In the genomic region with DNA sequence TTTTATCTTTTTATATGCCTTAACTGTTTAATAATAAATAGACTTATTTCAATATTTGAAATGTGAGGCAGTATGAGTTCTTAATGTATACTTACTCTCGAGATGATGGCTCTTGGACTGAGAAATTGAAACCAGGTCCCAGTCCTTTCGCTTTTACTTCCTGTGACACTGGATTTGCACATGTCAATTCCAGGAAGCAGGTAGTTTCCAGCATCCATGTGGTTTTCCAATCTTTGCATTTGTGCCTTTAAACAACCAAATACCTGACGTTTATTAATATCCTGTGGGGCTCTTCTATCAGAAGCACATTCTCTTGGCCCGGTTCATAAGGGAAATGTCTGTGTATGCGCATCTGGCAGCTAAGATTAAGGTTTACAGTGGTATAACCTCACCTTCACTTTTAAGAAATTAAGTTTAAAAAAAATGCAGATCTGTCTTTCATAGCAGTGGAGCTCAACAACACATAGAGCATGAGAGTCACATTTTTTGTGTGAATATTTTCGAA, we compare ENCODE assay signal across 24 cellular contexts. TPM values are rescaled to one million over a fixed set of nuclear protein-coding genes. Genes with fewer than 3 reads are reported as not detected.
DNase-seq lines count a peak whose midpoint lies in the region; ATAC-seq, FAIRE-seq and TF ChIP-seq lines count a peak whose summit lies in the region.
"Had no signal": no experiment of that assay in that cellular context is flagged by ENCODE, and none has a peak within 500 bp of the region (broad histone marks: within the 10 kb centered on the region; RNA-seq: fewer than 3 reads in every experiment).

No MANE protein-coding gene starts in this region.

- H3K27me3 Mint-ChIP-seq in T-cell = no peaks in the 10 kb centered on the region

- intact Hi-C loops in lower lobe of right lung (cut with DNase I) = no loop called here
- intact Hi-C loops in stomach (cut with DNase I; ENCODE audit: low total_unique reads) = no loop called here

- no peaks in the 10 kb centered on the region for H3K27me3 ChIP-seq in lower lobe of right lung (ENCODE audit: low read depth)
- no peaks in the 10 kb centered on the region for H3K27me3 ChIP-seq in stomach
- H3K27me3 ChIP-seq: BLaER1, Peyer's patch, testis had no signal

- POLR2A ChIA-PET in T-cell (lab: Charles Lee) = no interaction called here

- no peaks in the 10 kb centered on the region for H3K9me3 ChIP-seq in lower lobe of right lung
- no peaks in the 10 kb centered on the region for H3K9me3 ChIP-seq in stomach
- H3K9me3 ChIP-seq: BLaER1, Peyer's patch, testis had no signal

- peak; percentile 66 for FAIRE-seq in GM19239 (lab: Jason Lieb, UNC)
- FAIRE-seq: astrocyte had no signal

- H3K9me3 Mint-ChIP-seq in T-cell = no peaks in the 10 kb centered on the region
- H3K9me3 Mint-ChIP-seq: activated naive CD4-positive, alpha-beta T cell treated with anti-CD3 and anti-CD28 coated beads for 36 hours had no signal

- no peak for TF ChIP-seq POLR2A in stomach (IDR thresholded peaks at IDR 0.05)

- ATAC-seq in lower lobe of right lung = peak in 1 of 2 donors; percentile 69
- no peak for ATAC-seq in T-cell (replicated peaks in 1 of 4)

- H3K36me3 Mint-ChIP-seq in T-cell = peaks cover 7% of the 10 kb centered on the region

- peaks cover 54% of the 10 kb centered on the region for H3K4me1 ChIP-seq in lower lobe of right lung
- peaks cover 24 to 54% (median 29%) of the 10 kb centered on the region in 4 donors for H3K4me1 ChIP-seq in stomach
- H3K4me1 ChIP-seq: BLaER1 had no signal

- no peak overlapping the region for H3K4me3 Mint-ChIP-seq in T-cell
- H3K4me3 Mint-ChIP-seq: activated naive CD4-positive, alpha-beta T cell treated with anti-CD3 and anti-CD28 coated beads for 36 hours had no signal

- CTCF ChIA-PET in T-cell (lab: Charles Lee) = no interaction called here

- peaks cover 0 to 18% (median 17%) of the 10 kb centered on the region in 3 donors for H3K4me1 Mint-ChIP-seq in T-cell

- no peak overlapping the region for H3K4me3 ChIP-seq in lower lobe of right lung
- H3K4me3 ChIP-seq in stomach = peak overlapping the region in 2 of 4 donors; percentile 10 to 17
- H3K4me3 ChIP-seq: BLaER1, testis had no signal

- DNase-seq in GM19239 (ENCODE audit: insufficient read length, low spot score) = no peak
- DNase-seq in dermis blood vessel endothelial cell = peak; percentile 56
- no peak for DNase-seq in lower lobe of right lung
- DNase-seq in stomach = no peak
- DNase-seq in T-cell = no peak
- DNase-seq in SHP77 (lab: John Stamatoyannopoulos, UW) = no peak
- DNase-seq in NCI-H2107 treated with DMSO at 0.1 percent for 48 hours (lab: John Stamatoyannopoulos, UW; ENCODE audit: unreplicated experiment) = no peak
- DNase-seq in DMS153 (lab: John Stamatoyannopoulos, UW) = no peak
- DNase-seq: activated CD4-positive, alpha-beta T cell treated with anti-CD3 and anti-CD28 coated beads, Interleukin-2, amount 50 U/mL, for 1 hour; activated naive CD4-positive, alpha-beta T cell treated with anti-CD3 and anti-CD28 coated beads for 36 hours; activated T-cell treated with anti-CD3 and anti-CD28 coated beads for 4 hours; DMS 273 treated with DMSO at 0.1 percent for 48 hours; HCEC 1CT; midbrain; NCI-H1105 treated with DMSO at 0.1 percent for 48 hours; NCI-H2171; NCI-H774; Peyer's patch; stimulated activated CD4-positive, alpha-beta T cell treated with anti-CD3 and anti-CD28 coated beads, Interleukin-4, amount 100 ng/mL, for 4 hours; stimulated activated CD8-positive, alpha-beta memory T cell treated with anti-CD3 and anti-CD28 coated beads, Interleukin-4, amount 100 ng/mL, for 48 hours; testis had no signal

- peaks cover 11% of the 10 kb centered on the region for H3K36me3 ChIP-seq in lower lobe of right lung
- H3K36me3 ChIP-seq in stomach = peaks cover 0 to 15% (median 8%) of the 10 kb centered on the region in 4 donors
- H3K36me3 ChIP-seq: BLaER1, Peyer's patch had no signal

- TF ChIP-seq EP300 in stomach (IDR thresholded peaks at IDR 0.05) = no peak

- TF ChIP-seq CTCF in lower lobe of right lung (IDR thresholded peaks at IDR 0.05) = no peak
- no peak for TF ChIP-seq CTCF in stomach (IDR thresholded peaks at IDR 0.05)

- peak overlapping the region; percentile 6 for H3K27ac ChIP-seq in lower lobe of right lung
- peak overlapping the region; percentile 21 to 85 (median 66) for H3K27ac ChIP-seq in stomach
- H3K27ac ChIP-seq: BLaER1, KMS-11 had no signal

- WGBS in stomach, 5 donors = 29 to 51% (median 45%) methylated on average over 6 of the region's 6 CpGs

- no peak overlapping the region for H3K27ac Mint-ChIP-seq in T-cell
- H3K27ac Mint-ChIP-seq: activated naive CD4-positive, alpha-beta T cell treated with anti-CD3 and anti-CD28 coated beads for 36 hours had no signal

RNA-seq across cellular contexts. Expression of a gene that starts 13.1 kb away (rescaled TPM):
- 719 and 803 TPM in 2 replicates for total RNA-seq in dermis blood vessel endothelial cell
- total RNA-seq in lower lobe of right lung = 275 TPM
- 100 to 1,000 TPM in 4 of 5 donors, 10 to 100 TPM in 1; 60.3 to 218 (median 190) TPM for total RNA-seq in stomach
- polyA plus RNA-seq in stomach = 10 to 100 TPM in 2 of 3 donors, 1 to 10 TPM in 1; 5.4 to 16.0 (median 12.0) TPM
- 100 to 1,000 TPM; 130 to 247 (median 164) TPM for total RNA-seq in T-cell
